In genomic region chr2:117835990-117836760, GRCh38 we compare ENCODE assay signal across 8 cellular contexts. TPM values are rescaled to one million over a fixed set of nuclear protein-coding genes. Genes with fewer than 3 reads are reported as not detected.
DNase-seq lines count a peak whose midpoint lies in the region; ATAC-seq, FAIRE-seq and TF ChIP-seq lines count a peak whose summit lies in the region.

No MANE protein-coding gene starts in this region.

- H3K27ac ChIP-seq in caudate nucleus (ENCODE audit: low read depth, low read length) (no peak overlapping the region), smooth muscle cell (ENCODE audit: low read depth) (no peak overlapping the region)

- H3K9ac ChIP-seq in smooth muscle cell (ENCODE audit: low read depth), result no peak overlapping the region

- peak overlapping the region; percentile 85 for H3K4me2 ChIP-seq in smooth muscle cell

- H3K36me3 ChIP-seq in smooth muscle cell (ENCODE audit: low read depth), result no peaks in the 10 kb centered on the region

- H3K27me3 ChIP-seq in smooth muscle cell (ENCODE audit: low read depth), result no peaks in the 10 kb centered on the region

- no peaks in the 10 kb centered on the region for H3K79me2 ChIP-seq in smooth muscle cell (ENCODE audit: low read depth)

- H3K4me3 ChIP-seq in WI38 (ENCODE audit: low read depth, low read length) (peak overlapping the region; percentile 41), smooth muscle cell (peak overlapping the region; percentile 49)

- TF ChIP-seq CTCF in D721Med (IDR thresholded peaks at IDR 0.05; ENCODE audit: insufficient read depth, missing control alignments) (peak; percentile 61), WI38 (IDR thresholded peaks at IDR 0.05; ENCODE audit: low read depth, low read length) (peak; percentile 90), smooth muscle cell (IDR thresholded peaks at IDR 0.05; ENCODE audit: borderline replicate concordance, insufficient read depth, poor library complexity, severe bottlenecking) (peak; percentile 74)

- no peak for FAIRE-seq in D721Med (lab: Jason Lieb, UNC)

- no peaks in the 10 kb centered on the region for H3F3A ChIP-seq in smooth muscle cell (ENCODE audit: low read depth)

- H3K4me1 ChIP-seq in smooth muscle cell (ENCODE audit: low read depth), result no peaks in the 10 kb centered on the region

- H4K20me1 ChIP-seq in smooth muscle cell (ENCODE audit: low read depth), result peaks cover 32% of the 10 kb centered on the region

- DNase-seq in D721Med (ENCODE audit: insufficient read length, low spot score) (no peak), HuH-7.5 (ENCODE audit: low spot score) (peak; percentile 75), caudate nucleus (lab: John Stamatoyannopoulos, UW) (peak in 59 of 61 donors; percentile 10 to 79 (median 52)), inferior parietal cortex (ENCODE audit: extremely low spot score) (peak; percentile 70), smooth muscle cell (lab: John Stamatoyannopoulos, UW; ENCODE audit: unreplicated experiment) (peak; percentile 23), COLO668 (lab: John Stamatoyannopoulos, UW; ENCODE audit: unreplicated experiment) (no peak)

- ATAC-seq in GM21528 (IDR thresholded peaks at IDR 0.05; ENCODE audit: low FRiP score, unreplicated experiment), result peak; percentile 94

- WGBS in smooth muscle cell (ENCODE audit: low lambda C conversion rate), result 12% methylated on average over 51 of the region's 53 CpGs

- H2AFZ ChIP-seq in smooth muscle cell (ENCODE audit: low read depth), result no peak overlapping the region

- H3K9me3 ChIP-seq in smooth muscle cell (replicated peaks; ENCODE audit: low read depth), result no peaks in the 10 kb centered on the region

RNA-seq across cellular contexts. Expression of gene DDX18, which starts 21.7 kb away (rescaled TPM):
- 55.9 and 64.1 TPM in 2 replicates for total RNA-seq in smooth muscle cell
- polyA plus RNA-seq in smooth muscle cell, result 25.8 and 37.3 TPM in 2 replicates

Comparison
In these comparisons a context has a peak if more than half of its experiments do, and no peak if none do; other contexts are left out.
1. DNase-seq: peak in HuH-7.5 (single experiment), caudate nucleus (59 of 61), inferior parietal cortex (single experiment) and smooth muscle cell (single experiment); none in D721Med (single experiment) and COLO668 (single experiment).
2. Peak in every context shown above with its lines, with median percentiles within 50 percentile points of each other: CTCF ChIP-seq.